In the genomic region with DNA sequence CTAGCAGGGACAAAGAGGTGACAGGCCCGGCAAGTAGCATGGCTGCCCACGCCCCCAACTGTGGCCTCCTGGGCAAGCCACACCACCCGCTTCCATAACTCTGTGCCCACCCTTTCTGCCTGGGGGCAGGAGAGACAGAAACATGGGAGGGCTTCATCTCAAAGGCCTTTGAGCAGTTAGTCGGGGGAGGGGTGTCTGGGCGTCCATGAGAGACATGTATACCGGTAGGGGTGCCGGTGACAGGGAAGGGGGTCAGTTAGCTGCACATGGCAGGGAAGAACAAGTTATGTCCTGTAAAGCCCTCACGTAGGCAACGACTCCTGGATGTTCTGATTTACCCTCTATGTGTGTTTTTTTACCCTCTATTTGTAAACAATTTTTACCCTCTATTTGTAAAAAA, we compare ENCODE assay signal across 19 cellular contexts. TPM values are rescaled to one million over a fixed set of nuclear protein-coding genes. Genes with fewer than 3 reads are reported as not detected.
DNase-seq lines count a peak whose midpoint lies in the region; ATAC-seq and TF ChIP-seq lines count a peak whose summit lies in the region.
"Had no signal": no experiment of that assay in that cellular context is flagged by ENCODE, and none has a peak within 500 bp of the region (broad histone marks: within the 10 kb centered on the region; RNA-seq: fewer than 3 reads in every experiment).

No MANE protein-coding gene starts in this region.

- no peak for TF ChIP-seq RAD21 in SK-N-SH (IDR thresholded peaks at IDR 0.05; ENCODE audit: low read length)

- H2AFZ ChIP-seq in SK-N-SH (ENCODE audit: low read depth) = no peak overlapping the region
- H2AFZ ChIP-seq in Loucy (ENCODE audit: low read length) = 0 out of 2 replicates have a peak overlapping the region, but pooled peaks have one; percentile 16

- TF ChIP-seq CTCF in SK-N-SH (IDR thresholded peaks at IDR 0.05) (no peak), Loucy (conservative IDR thresholded peaks at IDR 0.05; ENCODE audit: low read length) (no peak), spleen (IDR thresholded peaks at IDR 0.05 in 8 of 11, conservative IDR thresholded peaks at IDR 0.05 in 3 of 11) (no peak)

- H3K4me1 ChIP-seq in SK-N-SH (ENCODE audit: control insufficient read depth in 1 of 2, insufficient read depth in 2 of 2, low read depth in 1 of 2, low read length in 1 of 2) = peaks cover 0 to 30% of the 10 kb centered on the region in 2 experiments; a peak in 1 of 4 replicates
- H3K4me1 ChIP-seq in Loucy (ENCODE audit: insufficient read depth, low read length, poor library complexity, severe bottlenecking) = peaks cover 25% of the 10 kb centered on the region
- H3K4me1 ChIP-seq in spleen = peaks cover 0 to 56% (median 19%) of the 10 kb centered on the region in 6 donors
- H3K4me1 ChIP-seq: A549 had no signal

- peak overlapping the region; percentile 31 to 67 for H3K4me3 Mint-ChIP-seq in effector memory CD8-positive, alpha-beta T cell

- H3K9ac ChIP-seq in SK-N-SH (no peak overlapping the region), Loucy (ENCODE audit: low read depth, low read length, poor library complexity, severe bottlenecking) (no peak overlapping the region)

- H3K27ac ChIP-seq in SK-N-SH (ENCODE audit: low read depth in 2 of 2, low read length in 1 of 2) (peak overlapping the region in 1 of 2 experiments; percentile 3; a peak in 2 of 4 replicates), spleen (no peak overlapping the region)
- H3K27ac ChIP-seq: A549, SK-N-MC had no signal

- TF ChIP-seq POLR2A in spleen (IDR thresholded peaks at IDR 0.05) = no peak

- intact Hi-C loops in spleen (cut with DNase I; ENCODE audit: low total_unique reads) = loop anchor here (10.0 kb wide), 1 partner anchor 74 kb away; no protein-coding TSS in a partner anchor

- POLR2A ChIA-PET in SK-N-SH (lab: Yijun Ruan, JAX) = no interaction called here

- H3K36me3 Mint-ChIP-seq in effector memory CD8-positive, alpha-beta T cell (ENCODE audit: insufficient read depth) = peaks cover 9% of the 10 kb centered on the region

- H3K4me2 ChIP-seq in SK-N-SH (no peak overlapping the region), Loucy (ENCODE audit: low read depth, low read length, poor library complexity, severe bottlenecking) (peak overlapping the region; percentile 54)
- H3K4me2 ChIP-seq: A549 had no signal

- H3K36me3 ChIP-seq in SK-N-SH (replicated peaks in 1 of 2; ENCODE audit: control insufficient read depth in 1 of 2, insufficient read depth in 2 of 2, low read length in 1 of 2) (no peaks in the 10 kb centered on the region), Loucy (ENCODE audit: insufficient read depth, low read length) (no peaks in the 10 kb centered on the region), spleen (no peaks in the 10 kb centered on the region)

- CTCF ChIA-PET in SK-N-SH (lab: Yijun Ruan, JAX) = interaction anchor here (1.2 kb wide), 1 partner anchor 13 kb away, joined by 4 read pairs; no protein-coding TSS in a partner anchor

- H3K4me3 ChIP-seq in SK-N-SH (ENCODE audit: low read depth in 2 of 2, low read length in 1 of 2) (no peak overlapping the region), Loucy (ENCODE audit: low read length, poor library complexity, severe bottlenecking) (no peak overlapping the region), spleen (no peak overlapping the region)
- H3K4me3 ChIP-seq: A549, SK-N-MC had no signal

- 50% methylated on average over 9 of the region's 9 CpGs for WGBS in SK-N-SH (ENCODE audit: low lambda C conversion rate)
- 85 to 94% (median 87%) methylated on average over 8 to 9 of the region's 9 CpGs for WGBS in spleen, 5 donors

- H3F3A ChIP-seq in SK-N-SH (replicated peaks; ENCODE audit: insufficient read depth) = no peaks in the 10 kb centered on the region
- H3F3A ChIP-seq in Loucy (ENCODE audit: low read depth) = no peaks in the 10 kb centered on the region

- H4K20me1 ChIP-seq in SK-N-SH (ENCODE audit: insufficient read depth) = no peaks in the 10 kb centered on the region
- no peaks in the 10 kb centered on the region for H4K20me1 ChIP-seq in Loucy (ENCODE audit: insufficient read depth, low read length, poor library complexity, severe bottlenecking)

- no peak for TF ChIP-seq EP300 in SK-N-SH (IDR thresholded peaks at IDR 0.05; ENCODE audit: borderline replicate concordance in 1 of 2, low read depth in 1 of 2, low read length in 1 of 2)

- DNase-seq in SK-N-SH (peak; percentile 30), spleen (peak; percentile 58), LoVo (ENCODE audit: low spot score) (no peak), islet precursor cell (no peak)
- no peak for DNase-seq in effector memory CD8-positive, alpha-beta T cell
- DNase-seq: DMS 273 treated with DMSO at 0.1 percent for 48 hours, HCEC 1CT, IMR-90, Kasumi-1, MV-4-11, NCI-H446 treated with DMSO at 0.1 percent for 48 hours, NCI-H774 had no signal

- H3K27ac Mint-ChIP-seq in effector memory CD8-positive, alpha-beta T cell = peak overlapping the region; percentile 32 to 52

- H3K9me3 Mint-ChIP-seq in effector memory CD8-positive, alpha-beta T cell = no peaks in the 10 kb centered on the region

- no peaks in the 10 kb centered on the region for H3K9me3 ChIP-seq in SK-N-SH
- H3K9me3 ChIP-seq in Loucy (ENCODE audit: insufficient read depth, low read depth, low read length) = no peaks in the 10 kb centered on the region
- H3K9me3 ChIP-seq in spleen = no peaks in the 10 kb centered on the region
- H3K9me3 ChIP-seq: A549 had no signal

- peaks cover 28% of the 10 kb centered on the region for H3K27me3 ChIP-seq in SK-N-SH (ENCODE audit: insufficient read depth)
- H3K27me3 ChIP-seq in Loucy (ENCODE audit: insufficient read depth, low read length, poor library complexity, severe bottlenecking) = no peaks in the 10 kb centered on the region
- H3K27me3 ChIP-seq in spleen (replicated peaks in 1 of 7) = peaks cover 0 to 75% (median 15%) of the 10 kb centered on the region in 7 donors

- H3K27me3 Mint-ChIP-seq in effector memory CD8-positive, alpha-beta T cell = no peaks in the 10 kb centered on the region

- H3K79me2 ChIP-seq in SK-N-SH (ENCODE audit: insufficient read depth) (no peaks in the 10 kb centered on the region), Loucy (ENCODE audit: insufficient read depth, low read length) (no peaks in the 10 kb centered on the region)

- H3K4me1 Mint-ChIP-seq in effector memory CD8-positive, alpha-beta T cell (ENCODE audit: low read depth in 2 of 2) = peaks cover 39 to 40% of the 10 kb centered on the region in 2 donors

- no peaks in the 10 kb centered on the region for H3K9me2 ChIP-seq in SK-N-SH
- no peaks in the 10 kb centered on the region for H3K9me2 ChIP-seq in Loucy (replicated peaks; ENCODE audit: low read depth, low read length)

- ATAC-seq in SK-N-SH treated with all-trans-retinoic acid at 6 μM for 48 hours (no peak), GM19463 (IDR thresholded peaks at IDR 0.05; ENCODE audit: unreplicated experiment) (no peak)
- no peak for ATAC-seq in effector memory CD8-positive, alpha-beta T cell (replicated peaks)
- ATAC-seq: Panc1, Right ventricle myocardium inferior had no signal

TF ChIP-seq in SK-N-SH, 30 proteins besides CTCF, POLR2A, EP300 and RAD21 (continues in another document):
- TF ChIP-seq SMC3 (IDR thresholded peaks at IDR 0.05; ENCODE audit: low read depth, low read length) (no peak), GATA2 (CRISPR knock-in tag; IDR thresholded peaks at IDR 0.05) (no peak)
- TF ChIP-seq, protein P1, sequence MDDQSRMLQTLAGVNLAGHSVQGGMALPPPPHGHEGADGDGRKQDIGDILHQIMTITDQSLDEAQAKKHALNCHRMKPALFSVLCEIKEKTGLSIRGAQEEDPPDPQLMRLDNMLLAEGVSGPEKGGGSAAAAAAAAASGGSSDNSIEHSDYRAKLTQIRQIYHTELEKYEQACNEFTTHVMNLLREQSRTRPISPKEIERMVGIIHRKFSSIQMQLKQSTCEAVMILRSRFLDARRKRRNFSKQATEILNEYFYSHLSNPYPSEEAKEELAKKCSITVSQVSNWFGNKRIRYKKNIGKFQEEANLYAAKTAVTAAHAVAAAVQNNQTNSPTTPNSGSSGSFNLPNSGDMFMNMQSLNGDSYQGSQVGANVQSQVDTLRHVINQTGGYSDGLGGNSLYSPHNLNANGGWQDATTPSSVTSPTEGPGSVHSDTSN (IDR thresholded peaks at IDR 0.05) = no peak

TF ChIP-seq in SK-N-SH treated with all-trans-retinoic acid at 6 μM for 48 hours, 23 proteins besides CTCF, POLR2A, EP300 and RAD21 (continues in another document):
- no peak for TF ChIP-seq RARB (CRISPR knock-in tag; IDR thresholded peaks at IDR 0.05)

RNA-seq across cellular contexts. Expression of a gene that starts 9.3 kb away (rescaled TPM):
- polyA plus RNA-seq in SK-N-SH (2012; rRNA removed) (1.9 and 2.4 TPM in 2 replicates), spleen (10 to 100 TPM in 1 of 3 donors, 1 to 10 TPM in 2; 3.7 to 21.8 (median 9.4) TPM)
- polyA plus RNA-seq in SK-N-SH (2012; cell fraction: cytosol; rRNA removed) = 1.1 and 2.7 TPM in 2 replicates
- 8.9 and 16.9 TPM in 2 replicates for polyA plus RNA-seq in SK-N-SH (2012; cell fraction: nucleus; rRNA removed)
- total RNA-seq in spleen = 10 to 100 TPM in 5 of 7 donors, 1 to 10 TPM in 2; 6.4 to 15.4 (median 10.7) TPM

RNA-seq across cellular contexts. Expression of a gene that starts 26.6 kb away (rescaled TPM):
- polyA plus RNA-seq in SK-N-SH (2012; rRNA removed) (326 and 367 TPM in 2 replicates), spleen (100 to 1,000 TPM; 357 to 488 (median 359) TPM)
- 195 and 259 TPM in 2 replicates for polyA plus RNA-seq in SK-N-SH (2012; cell fraction: cytosol; rRNA removed)
- 162 and 171 TPM in 2 replicates for polyA plus RNA-seq in SK-N-SH (2012; cell fraction: nucleus; rRNA removed)
- total RNA-seq in spleen = 100 to 1,000 TPM; 144 to 307 (median 217) TPM

RNA-seq across cellular contexts. Expression of a gene that starts 26.9 kb away (rescaled TPM):
- polyA plus RNA-seq in SK-N-SH (2012; rRNA removed) (78.0 and 107 TPM in 2 replicates), spleen (10 to 100 TPM; 32.7 to 47.0 (median 41.3) TPM)
- 38.1 and 53.3 TPM in 2 replicates for polyA plus RNA-seq in SK-N-SH (2012; cell fraction: cytosol; rRNA removed)
- polyA plus RNA-seq in SK-N-SH (2012; cell fraction: nucleus; rRNA removed) = 212 and 213 TPM in 2 replicates
- 10 to 100 TPM; 51.8 to 92.7 (median 68.7) TPM for total RNA-seq in spleen

RNA-seq across cellular contexts. Expression of a gene that starts 40.2 kb away (rescaled TPM):
- polyA plus RNA-seq in SK-N-SH (2012; rRNA removed) = 0.50 and 0.74 TPM in 2 replicates
- 0.08 and 0.19 TPM in 2 replicates for polyA plus RNA-seq in SK-N-SH (2012; cell fraction: cytosol; rRNA removed)
- 0.80 and 1.5 TPM in 2 replicates for polyA plus RNA-seq in SK-N-SH (2012; cell fraction: nucleus; rRNA removed)
- not detected for total RNA-seq in spleen
- under 1 TPM; 0.03 to 0.26 (median 0.07) TPM for polyA plus RNA-seq in spleen

RNA-seq across cellular contexts. Expression of a gene that starts 57.0 kb away (rescaled TPM):
- polyA plus RNA-seq in SK-N-SH (2012; rRNA removed) (13.8 and 15.5 TPM in 2 replicates), spleen (1 to 10 TPM in 1 of 3 donors, under 1 TPM in 2; 0.48 to 1.5 (median 0.49) TPM)
- polyA plus RNA-seq in SK-N-SH (2012; cell fraction: cytosol; rRNA removed) = 4.8 and 6.1 TPM in 2 replicates
- polyA plus RNA-seq in SK-N-SH (2012; cell fraction: nucleus; rRNA removed) = 102 and 172 TPM in 2 replicates
- total RNA-seq in spleen = 1 to 10 TPM in 6 of 7 donors, under 1 TPM in 1; 0.68 to 2.8 (median 1.7) TPM

Comparison
In these comparisons a context has a peak if more than half of its experiments do, and no peak if none do; other contexts are left out.
1. DNase-seq: peak in SK-N-SH (single experiment) and spleen (single experiment); none in effector memory CD8-positive, alpha-beta T cell (0 of 3), LoVo (single experiment) and islet precursor cell (single experiment).